ENCODE assay signal across 9 cellular contexts in the genomic region with DNA sequence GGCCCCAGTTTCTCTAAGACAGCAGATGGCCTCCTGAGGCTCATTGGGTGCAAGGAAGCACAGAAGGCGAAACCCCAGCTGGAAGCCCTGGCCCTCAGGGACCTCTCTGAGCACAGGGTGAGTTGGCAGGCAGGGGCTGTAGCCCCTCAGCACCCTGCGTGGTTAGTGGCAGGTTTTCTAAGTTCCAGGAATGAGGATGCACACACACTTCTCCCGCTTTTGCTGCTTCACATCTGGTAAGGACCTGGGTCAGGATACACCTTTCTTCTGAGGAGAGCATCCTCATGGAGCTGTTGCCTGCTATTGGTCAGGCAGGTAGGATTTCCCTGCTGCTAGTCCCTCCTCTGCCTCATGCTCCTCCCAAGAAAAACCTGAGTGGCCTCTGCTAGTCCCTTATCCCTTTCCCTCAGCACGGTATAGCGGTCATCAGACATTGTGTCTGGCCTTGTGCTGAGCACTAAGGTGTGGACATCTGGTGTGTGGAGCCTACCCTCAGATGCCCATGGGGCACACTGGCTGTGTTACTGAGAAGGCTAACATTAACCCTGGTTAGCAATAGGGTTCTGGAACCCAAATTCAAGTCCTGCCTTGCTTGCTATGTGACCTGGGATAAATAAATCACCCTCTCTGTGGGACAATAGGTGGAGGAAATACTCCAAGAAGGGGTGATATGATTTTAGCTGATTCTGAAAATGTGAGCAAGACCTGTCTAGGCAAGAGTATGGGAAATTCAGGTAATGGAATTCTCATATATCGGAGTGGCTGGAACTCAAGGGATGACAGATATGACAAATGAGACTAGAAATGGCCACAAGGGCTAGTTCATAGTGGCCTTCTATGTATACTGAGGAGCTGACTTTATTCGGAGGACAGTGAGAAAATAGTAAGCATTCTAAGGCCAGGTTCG. TPM values are rescaled to one million over a fixed set of nuclear protein-coding genes. Genes with fewer than 3 reads are reported as not detected.
DNase-seq lines count a peak whose midpoint lies in the region; ATAC-seq, FAIRE-seq and TF ChIP-seq lines count a peak whose summit lies in the region.
"Had no signal": no experiment of that assay in that cellular context is flagged by ENCODE, and none has a peak within 500 bp of the region (broad histone marks: within the 10 kb centered on the region; RNA-seq: fewer than 3 reads in every experiment).

No MANE protein-coding gene starts in this region.

- H4K5ac ChIP-seq in mesendoderm (ENCODE audit: low read length) = no peak overlapping the region

- no peak for FAIRE-seq in urothelium cell line (lab: Jason Lieb, UNC)

- H2BK120ac ChIP-seq in mesendoderm (ENCODE audit: low read depth, low read length) = no peak overlapping the region

- H3K9me3 ChIP-seq in left ventricle myocardium inferior (replicated peaks) (no peaks in the 10 kb centered on the region), liver (ENCODE audit: control insufficient read depth in 4 of 4, low read length in 3 of 4) (no peaks in the 10 kb centered on the region)

- intact Hi-C loops in left ventricle myocardium inferior (cut with micrococcal nuclease) = no loop called here
- intact Hi-C loops in left cardiac atrium (cut with DNase I) = loop anchor here (2.0 to 10.0 kb wide), 2 partner anchors 67 to 79 kb away; no protein-coding TSS in a partner anchor
- intact Hi-C loops in head of caudate nucleus (cut with DNase I) = no loop called here

- DNase-seq in left ventricle myocardium inferior (no peak), left cardiac atrium (no peak), astrocyte of the cerebellum (ENCODE audit: low read depth) (no peak), urothelium cell line (ENCODE audit: low spot score) (peak; percentile 35), MV-4-11 (lab: John Stamatoyannopoulos, UW) (no peak), head of caudate nucleus (no peak), mesendoderm (no peak)
- DNase-seq: midbrain had no signal

- no peaks in the 10 kb centered on the region for H3K79me1 ChIP-seq in mesendoderm (ENCODE audit: low read length)

- H2BK5ac ChIP-seq in mesendoderm (ENCODE audit: low read length) = no peak overlapping the region

- H2AK5ac ChIP-seq in mesendoderm (ENCODE audit: low read length) = no peak overlapping the region

- no peak for TF ChIP-seq CTCF in left ventricle myocardium inferior (IDR thresholded peaks at IDR 0.05; ENCODE audit: borderline replicate concordance)
- TF ChIP-seq CTCF in astrocyte of the cerebellum (IDR thresholded peaks at IDR 0.05; ENCODE audit: low read depth, low read length, missing control alignments) = no peak
- no peak for TF ChIP-seq CTCF in liver (IDR thresholded peaks at IDR 0.05; ENCODE audit: low read depth, low read length, missing input control)

- H3K4me1 ChIP-seq in left ventricle myocardium inferior (peaks cover 50% of the 10 kb centered on the region), liver (ENCODE audit: control insufficient read depth in 4 of 4, insufficient read depth in 4 of 4, low read length in 3 of 4) (peaks cover 6 to 21% (median 14%) of the 10 kb centered on the region in 4 donors), mesendoderm (ENCODE audit: control insufficient read depth, low read depth, low read length) (no peaks in the 10 kb centered on the region)

- TF ChIP-seq RAD21 in liver (IDR thresholded peaks at IDR 0.05) = no peak

- no peak overlapping the region for H3K56ac ChIP-seq in mesendoderm (ENCODE audit: low read length)

- H3K9ac ChIP-seq in liver (ENCODE audit: low read depth in 1 of 2, low read length in 2 of 2) (no peak overlapping the region), mesendoderm (ENCODE audit: low read length) (no peak overlapping the region)

- peak overlapping the region; percentile 97 for H3K27ac ChIP-seq in left ventricle myocardium inferior (replicated peaks)
- H3K27ac ChIP-seq in liver (ENCODE audit: low read depth in 1 of 2, low read length in 2 of 2) = peak overlapping the region; percentile 10 to 23
- H3K27ac ChIP-seq in mesendoderm (ENCODE audit: low read depth, low read length) = no peak overlapping the region

- H3K4me3 ChIP-seq in left ventricle myocardium inferior (peak overlapping the region; percentile 77), astrocyte of the cerebellum (ENCODE audit: low read depth, low read length) (peak overlapping the region; percentile 66), liver (ENCODE audit: low read depth in 1 of 3, low read length in 3 of 3) (peak overlapping the region in 1 of 3 donors; percentile 5), mesendoderm (ENCODE audit: low read length) (no peak overlapping the region)

- WGBS in liver = 92% methylated on average over 8 of the region's 8 CpGs
- no CpG with 5 or more reads among the region's 8 CpGs for WGBS in mesendoderm (ENCODE audit: extremely low coverage, insufficient coverage, low lambda C conversion rate)

- no peak overlapping the region for H3K23ac ChIP-seq in mesendoderm (ENCODE audit: low read length)

- H3K4me2 ChIP-seq in mesendoderm (ENCODE audit: low read length) = no peak overlapping the region

- no peak overlapping the region for H3K4ac ChIP-seq in mesendoderm (ENCODE audit: low read depth, low read length)

- in situ Hi-C loops in astrocyte of the cerebellum (cut with HindIII; ENCODE audit: low sequenced_read_pairs) = no loop called here

- H3K27me3 ChIP-seq in left ventricle myocardium inferior (ENCODE audit: low read depth) = no peaks in the 10 kb centered on the region
- no peaks in the 10 kb centered on the region for H3K27me3 ChIP-seq in liver (ENCODE audit: control insufficient read depth in 4 of 4, insufficient read depth in 4 of 4, low read length in 3 of 4)
- H3K27me3 ChIP-seq in mesendoderm (ENCODE audit: insufficient read depth, low read length, poor library complexity) = no peaks in the 10 kb centered on the region

- H3K36me3 ChIP-seq in left ventricle myocardium inferior (no peaks in the 10 kb centered on the region), liver (ENCODE audit: control insufficient read depth in 4 of 4, insufficient read depth in 3 of 4, low read depth in 1 of 4, low read length in 3 of 4) (no peaks in the 10 kb centered on the region), mesendoderm (ENCODE audit: control insufficient read depth, insufficient read depth, low read length) (no peaks in the 10 kb centered on the region)

- no peak overlapping the region for H3K18ac ChIP-seq in mesendoderm (ENCODE audit: low read length)

- no peaks in the 10 kb centered on the region for H3K79me2 ChIP-seq in mesendoderm (ENCODE audit: control insufficient read depth, insufficient read depth, low read length)

- H2BK15ac ChIP-seq in mesendoderm (replicated peaks; ENCODE audit: low read depth) = no peak overlapping the region

- no peak for ATAC-seq in left cardiac atrium

- no peak overlapping the region for H4K8ac ChIP-seq in mesendoderm (ENCODE audit: low read depth, low read length)

TF ChIP-seq in liver, 16 proteins besides CTCF, POLR2A, EP300 and RAD21:
- TF ChIP-seq ZBTB33 (IDR thresholded peaks at IDR 0.05) = no peak
- TF ChIP-seq HNF4G (IDR thresholded peaks at IDR 0.05) = no peak
TF ChIP-seq in liver: peak in this region for 0.

RNA-seq across cellular contexts. Expression of gene SLC22A4, which starts 1.6 kb away (rescaled TPM):
- total RNA-seq in left ventricle myocardium inferior = 2.0 TPM
- total RNA-seq in left cardiac atrium = 1 to 10 TPM; 2.2 to 3.3 TPM
- total RNA-seq in liver = 10 to 100 TPM in 1 of 2 donors, under 1 TPM in 1; 0.59 to 42.2 TPM
- under 1 TPM; 0.25 to 0.35 TPM for polyA plus RNA-seq in liver
- 0.15 TPM for polyA plus RNA-seq in mesendoderm (2013, experiment 1 of 2)
- polyA plus RNA-seq in mesendoderm (2013, experiment 2 of 2) = 0.25 TPM

RNA-seq across cellular contexts. Expression of gene PDLIM4, which starts 38.3 kb away (rescaled TPM):
- total RNA-seq in left ventricle myocardium inferior (4.8 TPM), left cardiac atrium (10 to 100 TPM; 12.4 to 38.5 TPM), liver (under 1 TPM; 0.25 to 0.93 TPM)
- under 1 TPM; 0.45 to 0.85 TPM for polyA plus RNA-seq in liver
- 4.9 TPM for polyA plus RNA-seq in mesendoderm (2013, experiment 1 of 2)
- polyA plus RNA-seq in mesendoderm (2013, experiment 2 of 2) = 5.2 TPM

Comparison
In these comparisons a context has a peak if more than half of its experiments do, and no peak if none do; other contexts are left out.
1. intact Hi-C loops: an anchor here in left cardiac atrium (2.0 to 10.0 kb wide); none called in left ventricle myocardium inferior and head of caudate nucleus.